In genomic region chr3:153144779-153145178, GRCh38 we compare ENCODE assay signal across 13 cellular contexts. TPM values are rescaled to one million over a fixed set of nuclear protein-coding genes. Genes with fewer than 3 reads are reported as not detected.
DNase-seq lines count a peak whose midpoint lies in the region; FAIRE-seq and TF ChIP-seq lines count a peak whose summit lies in the region.
"Had no signal": no experiment of that assay in that cellular context is flagged by ENCODE, and none has a peak within 500 bp of the region (broad histone marks: within the 10 kb centered on the region; RNA-seq: fewer than 3 reads in every experiment).

No MANE protein-coding gene starts in this region.

- 0 out of 2 replicates have a peak, but pooled peaks cover 3% of the 10 kb centered on the region for H3K79me2 ChIP-seq in KMS-11 (ENCODE audit: insufficient read depth, low read depth)
- H3K79me2 ChIP-seq in hepatocyte, result no peaks in the 10 kb centered on the region

- H3K4me1 Mint-ChIP-seq in nephron progenitor cell, result no peaks in the 10 kb centered on the region
- H3K4me1 Mint-ChIP-seq: IgD-negative memory B cell had no signal

- no peak overlapping the region for H3K4me3 Mint-ChIP-seq in nephron progenitor cell
- H3K4me3 Mint-ChIP-seq: IgD-negative memory B cell had no signal

- CTCF ChIA-PET in A673 (lab: Charles Lee), result interaction anchor here (0.9 kb wide), 1 partner anchor 624 kb away, joined by 3 read pairs; no protein-coding TSS in a partner anchor

- H3K9ac ChIP-seq in KMS-11 (no peak overlapping the region), kidney (ENCODE audit: low read length in 2 of 2) (no peak overlapping the region)

- H3K4me1 ChIP-seq in A673 (ENCODE audit: insufficient read depth, low read length, poor library complexity, severe bottlenecking) (peaks cover 19% of the 10 kb centered on the region), KMS-11 (ENCODE audit: low read depth, poor library complexity, severe bottlenecking) (peaks cover 53% of the 10 kb centered on the region), hepatocyte (ENCODE audit: insufficient read depth) (no peaks in the 10 kb centered on the region), kidney (ENCODE audit: control insufficient read depth in 1 of 2, insufficient read depth in 1 of 2, low read depth in 1 of 2, low read length in 2 of 2) (no peaks in the 10 kb centered on the region)

- H3K27ac Mint-ChIP-seq in nephron progenitor cell, result no peak overlapping the region
- H3K27ac Mint-ChIP-seq: IgD-negative memory B cell had no signal

- intact Hi-C loops in A673 (cut with micrococcal nuclease; ENCODE audit: unreplicated experiment), result no loop called here
- intact Hi-C loops in kidney (cut with DNase I), result no loop called here

- H3K36me3 ChIP-seq in A673 (ENCODE audit: insufficient read depth, low read length, poor library complexity, severe bottlenecking) (no peaks in the 10 kb centered on the region), KMS-11 (ENCODE audit: insufficient read depth) (no peaks in the 10 kb centered on the region), brain microvascular endothelial cell (replicated peaks) (no peaks in the 10 kb centered on the region), hepatocyte (replicated peaks; ENCODE audit: insufficient read depth, low read depth) (no peaks in the 10 kb centered on the region), kidney (ENCODE audit: control insufficient read depth in 1 of 2, insufficient read depth in 2 of 2, low read length in 2 of 2) (no peaks in the 10 kb centered on the region)

- in situ Hi-C loops in brain microvascular endothelial cell (cut with HindIII; ENCODE audit: low pct_ligation_motif_present, low sequenced_read_pairs), result no loop called here

- H3K27ac ChIP-seq in A673 (ENCODE audit: low read depth, low read length, poor library complexity, severe bottlenecking) (peak overlapping the region; percentile 56), KMS-11 (no peak overlapping the region; the same call in 1 of the 2 replicates), brain microvascular endothelial cell (peak overlapping the region; percentile 52), hepatocyte (peak overlapping the region; percentile 7), kidney (ENCODE audit: low read depth in 2 of 2, low read length in 2 of 2) (no peak overlapping the region)

- H4K20me1 ChIP-seq in KMS-11 (ENCODE audit: insufficient read depth) (no peaks in the 10 kb centered on the region), hepatocyte (ENCODE audit: insufficient read depth, poor library complexity, severe bottlenecking) (no peaks in the 10 kb centered on the region)

- H3K9me2 ChIP-seq in hepatocyte (replicated peaks; ENCODE audit: insufficient read depth), result no peaks in the 10 kb centered on the region

- H3K27me3 Mint-ChIP-seq in nephron progenitor cell (ENCODE audit: low read depth, poor library complexity), result no peaks in the 10 kb centered on the region
- H3K27me3 Mint-ChIP-seq: IgD-negative memory B cell had no signal

- no peaks in the 10 kb centered on the region for H3K27me3 ChIP-seq in A673 (replicated peaks; ENCODE audit: insufficient read depth, low read depth, low read length, poor library complexity)
- no peaks in the 10 kb centered on the region for H3K27me3 ChIP-seq in KMS-11 (ENCODE audit: insufficient read depth, low read depth)
- H3K27me3 ChIP-seq in brain microvascular endothelial cell (replicated peaks), result no peaks in the 10 kb centered on the region
- no peaks in the 10 kb centered on the region for H3K27me3 ChIP-seq in hepatocyte

- WGBS in hepatocyte (ENCODE audit: low lambda C conversion rate, missing lambda C conversion rate), result 90% methylated on average over 1 of the region's 1 CpG

- TF ChIP-seq CTCF in A673 (conservative IDR thresholded peaks at IDR 0.05; ENCODE audit: low read depth, low read length), result no peak
- TF ChIP-seq CTCF in KMS-11 (conservative IDR thresholded peaks at IDR 0.05; ENCODE audit: low read depth, low read length), result no peak
- TF ChIP-seq CTCF in brain microvascular endothelial cell (IDR thresholded peaks at IDR 0.05; ENCODE audit: low read depth, low read length, missing control alignments), result no peak
- no peak for TF ChIP-seq CTCF in hepatocyte (IDR thresholded peaks at IDR 0.05; ENCODE audit: poor library complexity)
- no peak for TF ChIP-seq CTCF in nephron progenitor cell (IDR thresholded peaks at IDR 0.05)
- no peak for TF ChIP-seq CTCF in kidney (IDR thresholded peaks at IDR 0.05; ENCODE audit: borderline replicate concordance, extremely low read depth, insufficient read depth)

- POLR2A ChIA-PET in A673 (lab: Charles Lee; ENCODE audit: low non-redundant PET), result no interaction called here

- H3K9me3 ChIP-seq in A673 (ENCODE audit: low read depth, low read length, poor library complexity, severe bottlenecking) (no peaks in the 10 kb centered on the region), hepatocyte (ENCODE audit: low read depth) (no peaks in the 10 kb centered on the region), kidney (ENCODE audit: control insufficient read depth in 1 of 2, low read length in 2 of 2) (no peaks in the 10 kb centered on the region)

- no TSS peak for BruUV-seq in A673 (replicated peaks; lab: Mats Ljungman, UMichigan)

- H3K9me3 Mint-ChIP-seq in nephron progenitor cell, result peaks cover 12% of the 10 kb centered on the region

- H3K4me3 ChIP-seq in A673 (ENCODE audit: low read depth, low read length, poor library complexity, severe bottlenecking) (no peak overlapping the region), KMS-11 (IDR thresholded peaks at IDR 0.05; ENCODE audit: insufficient read depth, low read depth, low read length) (no peak overlapping the region), brain microvascular endothelial cell (ENCODE audit: low read depth, low read length) (no peak overlapping the region), hepatocyte (no peak overlapping the region), kidney (ENCODE audit: low read length in 2 of 2) (no peak overlapping the region)

- H2AFZ ChIP-seq in KMS-11 (ENCODE audit: low read depth) (no peak overlapping the region), hepatocyte (no peak overlapping the region)

- DNase-seq in A673 (ENCODE audit: low spot score) (peak; percentile 77), brain microvascular endothelial cell (peak; percentile 19), hepatocyte (ENCODE audit: low spot score) (no peak), nephron progenitor cell (no peak), kidney (no peak)
- DNase-seq in activated CD4-positive, alpha-beta T cell treated with anti-CD3 and anti-CD28 coated beads for 4 hours, result no peak
- DNase-seq in stimulated activated naive CD4-positive, alpha-beta T cell treated with Interleukin-2 at 50 U/mL for 16 hours (lab: John Stamatoyannopoulos, UW), result no peak
- DNase-seq: activated effector memory CD4-positive, alpha-beta T cell treated with anti-CD3 and anti-CD28 coated beads, Interleukin-2, amount 50 U/mL, for 16 hours; NCI-H1930; NCI-H82; SIG-M5 had no signal

- H3K4me2 ChIP-seq in KMS-11, result peak overlapping the region; percentile 83
- H3K4me2 ChIP-seq in hepatocyte, result no peak overlapping the region

- FAIRE-seq in kidney (lab: Jason Lieb, UNC), result no peak

- H3K36me3 Mint-ChIP-seq in nephron progenitor cell (ENCODE audit: low read depth), result no peaks in the 10 kb centered on the region

RNA-seq across cellular contexts. Expression of gene RAP2B, which starts 17.2 kb away (rescaled TPM):
- total RNA-seq in A673 (2021) (13.7 and 15.8 TPM in 2 replicates), hepatocyte (17.7 and 20.0 TPM in 2 replicates), kidney (17.8 TPM)
- polyA plus RNA-seq in hepatocyte (10.4 and 11.5 TPM in 2 replicates), kidney (ENCODE audit: insufficient read depth, low read depth, low replicate concordance) (2.8 TPM)

Comparison
In these comparisons a context has a peak if more than half of its experiments do, and no peak if none do; other contexts are left out.
1. DNase-seq: peak in A673 (single experiment) and brain microvascular endothelial cell (single experiment); none in hepatocyte (single experiment), nephron progenitor cell (single experiment), kidney (single experiment), activated CD4-positive, alpha-beta T cell treated with anti-CD3 and anti-CD28 coated beads for 4 hours (0 of 2) and stimulated activated naive CD4-positive, alpha-beta T cell treated with Interleukin-2 at 50 U/mL for 16 hours (single experiment).
2. H3K27ac ChIP-seq: peak in A673 (single experiment), brain microvascular endothelial cell (single experiment) and hepatocyte (single experiment); none in KMS-11 (single experiment) and kidney (0 of 2).